17 cellular contexts compared by ENCODE assay signal in genomic region chr10:9858816-9859215, GRCh38.
A peak's percentile ranks its signal among the peaks of the same experiment; 100 is the strongest.
DNase-seq lines count a peak whose midpoint lies in the region; FAIRE-seq and TF ChIP-seq lines count a peak whose summit lies in the region.
"Had no signal": no experiment of that assay in that cellular context is flagged by ENCODE, and none has a peak within 500 bp of the region (broad histone marks: within the 10 kb centered on the region; RNA-seq: fewer than 3 reads in every experiment).

No MANE protein-coding gene starts in this region.

- DNase-seq in HT1080 (ENCODE audit: low read depth) = peak; percentile 14
- DNase-seq in bronchial epithelial cell (ENCODE audit: low read depth) = peak; percentile 51
- DNase-seq in fibroblast of pulmonary artery (ENCODE audit: low read depth) = peak; percentile 12
- DNase-seq in skeletal muscle cell (ENCODE audit: low read depth) = peak; percentile 12
- DNase-seq in DMS79 treated with DMSO at 0.1 percent for 48 hours (lab: John Stamatoyannopoulos, UW) = no peak
- DNase-seq in OCI-M1 (lab: John Stamatoyannopoulos, UW) = no peak
- no peak for DNase-seq in NOMO-1 treated with DMSO at 0.1 percent for 48 hours (lab: John Stamatoyannopoulos, UW; ENCODE audit: unreplicated experiment)
- DNase-seq in stimulated activated CD4-positive, alpha-beta T cell treated with anti-CD3 and anti-CD28 coated beads, Interleukin-1b, Interleukin-23, amount 100 ng/mL, for 48 hours = no peak
- DNase-seq: DND-41, KG1, NCI-H1417, NCI-H2029, NCI-H345, NCI-H524 treated with DMSO at 0.1 percent for 48 hours, PC-9 had no signal

- no peaks in the 10 kb centered on the region for H3K36me3 ChIP-seq in bronchial epithelial cell (ENCODE audit: control insufficient read depth, insufficient read depth, low read length)

- no peaks in the 10 kb centered on the region for H3K27me3 ChIP-seq in bronchial epithelial cell (ENCODE audit: control insufficient read depth, insufficient read depth, low read length)

- H3K4me3 ChIP-seq in bronchial epithelial cell (ENCODE audit: low read depth, low read length) (no peak overlapping the region), fibroblast of pulmonary artery (replicated peaks; ENCODE audit: low read depth, low read length) (no peak overlapping the region), skeletal muscle cell (ENCODE audit: low read depth, low read length) (no peak overlapping the region)
- H3K4me3 ChIP-seq: GM23338, PC-9 had no signal

- TF ChIP-seq CTCF in bronchial epithelial cell (IDR thresholded peaks at IDR 0.05; ENCODE audit: insufficient read depth, low read length, severe bottlenecking) (no peak), fibroblast of pulmonary artery (IDR thresholded peaks at IDR 0.05; ENCODE audit: low read length, missing control alignments) (no peak)

- FAIRE-seq in bronchial epithelial cell (lab: Jason Lieb, UNC) = no peak
- FAIRE-seq: GM19239 had no signal

Comparison
In these comparisons a context has a peak if more than half of its experiments do, and no peak if none do; other contexts are left out.
1. DNase-seq: peak in HT1080 (single experiment), bronchial epithelial cell (single experiment), fibroblast of pulmonary artery (single experiment) and skeletal muscle cell (single experiment); none in DMS79 treated with DMSO at 0.1 percent for 48 hours (single experiment), OCI-M1 (single experiment), NOMO-1 treated with DMSO at 0.1 percent for 48 hours (single experiment) and stimulated activated CD4-positive, alpha-beta T cell treated with anti-CD3 and anti-CD28 coated beads, Interleukin-1b, Interleukin-23, amount 100 ng/mL, for 48 hours (single experiment).